Comparison of ENCODE assay signal across 9 cellular contexts in genomic region chr2:33210626-33211025, GRCh38.
DNase-seq lines count a peak whose midpoint lies in the region; ATAC-seq, FAIRE-seq and TF ChIP-seq lines count a peak whose summit lies in the region.
"Had no signal": no experiment of that assay in that cellular context is flagged by ENCODE, and none has a peak within 500 bp of the region (broad histone marks: within the 10 kb centered on the region; RNA-seq: fewer than 3 reads in every experiment).

No MANE protein-coding gene starts in this region.

- CTCF ChIA-PET in HEK293T (lab: Yijun Ruan, JAX), result no interaction called here

- H3K27ac ChIP-seq in SJSA1 (peak overlapping the region; percentile 45), pancreas (no peak overlapping the region)

- 59 to 77% methylated on average over 3 of the region's 3 CpGs for WGBS in pancreas, 2 donors

- H3K36me3 ChIP-seq in SJSA1 (no peaks in the 10 kb centered on the region), pancreas (no peaks in the 10 kb centered on the region)

- H3K4me3 ChIP-seq in SJSA1 (no peak overlapping the region), pancreas (no peak overlapping the region)

- intact Hi-C loops in pancreas (cut with DNase I), result no loop called here

- H3K27me3 ChIP-seq in SJSA1 (replicated peaks) (no peaks in the 10 kb centered on the region), pancreas (no peaks in the 10 kb centered on the region)

- no peak for FAIRE-seq in pancreas (lab: Jason Lieb, UNC)

- H3K9me3 ChIP-seq in SJSA1 (replicated peaks) (no peaks in the 10 kb centered on the region), pancreas (no peaks in the 10 kb centered on the region)

- no peak for TF ChIP-seq CTCF in pancreas (IDR thresholded peaks at IDR 0.05)

- ATAC-seq in pancreas, result peak in 3 of 4 donors; percentile 63 to 65 (median 63)
- ATAC-seq in HG03039 (IDR thresholded peaks at IDR 0.05; ENCODE audit: unreplicated experiment), result no peak

- H3K4me1 ChIP-seq in SJSA1 (replicated peaks) (peaks cover 43% of the 10 kb centered on the region), pancreas (no peaks in the 10 kb centered on the region)

- POLR2A ChIA-PET in HEK293T (lab: Yijun Ruan, JAX), result no interaction called here

- DNase-seq in EH (ENCODE audit: low read depth) (peak; percentile 96), SJSA1 (ENCODE audit: low read depth in 1 of 2, low spot score in 2 of 2) (peak; percentile 65 to 70), fibroblast of the conjunctiva (ENCODE audit: low read depth) (peak; percentile 89), pancreas (no peak), HEK293T (ENCODE audit: extremely low spot score) (no peak), cerebellar cortex (ENCODE audit: low spot score) (no peak), NCI-H1694 treated with DMSO at 0.1 percent for 48 hours (lab: John Stamatoyannopoulos, UW) (no peak)
- DNase-seq: GF-D8 had no signal

TF ChIP-seq in HEK293T, 16 proteins besides CTCF, POLR2A, EP300 and RAD21:
- TF ChIP-seq FOXK2 (IDR thresholded peaks at IDR 0.05) (no peak), PKNOX1 (IDR thresholded peaks at IDR 0.05) (no peak), ARNT (IDR thresholded peaks at IDR 0.05) (no peak), CTBP1 (IDR thresholded peaks at IDR 0.05; ENCODE audit: borderline replicate concordance) (no peak), ZNF384 (IDR thresholded peaks at IDR 0.05) (no peak), SUZ12 (IDR thresholded peaks at IDR 0.05) (no peak), FOXA1 (IDR thresholded peaks at IDR 0.05) (no peak), SP1 (IDR thresholded peaks at IDR 0.05) (no peak), BHLHE40 (IDR thresholded peaks at IDR 0.05; ENCODE audit: borderline replicate concordance) (no peak), L3MBTL2 (conservative IDR thresholded peaks at IDR 0.05) (no peak), LEF1 (IDR thresholded peaks at IDR 0.05; ENCODE audit: borderline replicate concordance) (no peak), FOXM1 (IDR thresholded peaks at IDR 0.05; ENCODE audit: borderline replicate concordance) (no peak), NFRKB (IDR thresholded peaks at IDR 0.05) (no peak), HDGF (IDR thresholded peaks at IDR 0.05; ENCODE audit: borderline replicate concordance) (no peak), ELF4 (IDR thresholded peaks at IDR 0.05) (no peak), TARDBP (IDR thresholded peaks at IDR 0.05) (no peak)
TF ChIP-seq in HEK293T: peak in this region for 0.

Comparison
In these comparisons a context has a peak if more than half of its experiments do, and no peak if none do; other contexts are left out.
1. DNase-seq: peak in EH (single experiment), SJSA1 (2 of 2) and fibroblast of the conjunctiva (single experiment); none in pancreas (0 of 6), HEK293T (single experiment), cerebellar cortex (single experiment) and NCI-H1694 treated with DMSO at 0.1 percent for 48 hours (single experiment).